In the genomic region with DNA sequence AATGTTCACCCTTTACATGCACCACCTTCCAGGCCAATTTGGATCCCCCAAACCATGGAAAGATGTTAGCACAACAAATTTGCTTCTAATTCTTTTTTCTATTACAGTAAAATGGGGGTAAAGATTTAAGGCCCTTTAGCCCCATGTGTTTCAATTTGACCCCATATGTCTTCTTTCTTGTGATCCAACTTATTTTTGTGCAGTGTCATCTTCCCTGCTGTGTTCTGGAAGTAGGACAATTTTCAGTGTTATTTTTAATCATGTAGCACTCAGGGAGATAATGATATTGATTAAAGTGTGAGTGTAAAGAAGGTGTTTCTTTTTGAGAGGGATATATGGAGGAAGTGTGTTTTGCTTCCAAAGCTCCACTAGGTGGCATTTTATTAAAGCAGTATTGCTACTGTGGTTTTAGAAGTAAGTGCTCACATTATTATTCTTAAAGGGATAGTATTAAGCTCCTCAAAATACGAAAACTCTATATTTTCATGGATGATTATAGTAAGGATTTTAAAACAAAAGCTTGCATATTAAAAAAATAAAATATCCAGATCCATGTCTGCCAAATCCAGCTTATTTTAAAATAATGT, we compare ENCODE assay signal across 9 cellular contexts.
DNase-seq lines count a peak whose midpoint lies in the region; ATAC-seq and TF ChIP-seq lines count a peak whose summit lies in the region.
"Had no signal": no experiment of that assay in that cellular context is flagged by ENCODE, and none has a peak within 500 bp of the region (broad histone marks: within the 10 kb centered on the region; RNA-seq: fewer than 3 reads in every experiment).

No MANE protein-coding gene starts in this region.

- H3K9me3 Mint-ChIP-seq in activated CD4-positive, alpha-beta memory T cell treated with anti-CD3 and anti-CD28 coated beads, Interleukin-2, amount 10 ng/mL, durations not matched to agents 7 days and 5 days = no peaks in the 10 kb centered on the region
- H3K9me3 Mint-ChIP-seq: T-helper 1 cell treated with Interleukin-12 subunit alpha and Interleukin-12 subunit beta and Interleukin-4 antibody, amounts not matched to agents 30 μg/mL and 1 μg/mL, for 36 hours had no signal

- peak; percentile 67 for ATAC-seq in GM18868 (IDR thresholded peaks at IDR 0.05; ENCODE audit: unreplicated experiment)

- H3K27ac Mint-ChIP-seq in activated CD4-positive, alpha-beta memory T cell treated with anti-CD3 and anti-CD28 coated beads, Interleukin-2, amount 10 ng/mL, durations not matched to agents 7 days and 5 days = no peak overlapping the region
- H3K27ac Mint-ChIP-seq: T-helper 1 cell treated with Interleukin-12 subunit alpha and Interleukin-12 subunit beta and Interleukin-4 antibody, amounts not matched to agents 30 μg/mL and 1 μg/mL, for 36 hours had no signal

- H3K9me3 ChIP-seq in ectodermal cell (ENCODE audit: control insufficient read depth, low read length) = no peaks in the 10 kb centered on the region

- POLR2A ChIA-PET in activated CD4-positive, alpha-beta memory T cell treated with anti-CD3 and anti-CD28 coated beads, Interleukin-2, amount 10 ng/mL, durations not matched to agents 7 days and 5 days (lab: Charles Lee) = no interaction called here

- H3K4me1 Mint-ChIP-seq in activated CD4-positive, alpha-beta memory T cell treated with anti-CD3 and anti-CD28 coated beads, Interleukin-2, amount 10 ng/mL, durations not matched to agents 7 days and 5 days = no peaks in the 10 kb centered on the region

- TF ChIP-seq CTCF in AG10803 (conservative IDR thresholded peaks at IDR 0.05; ENCODE audit: low read length) = peak; percentile 38

- H3K4me3 ChIP-seq in AG10803 (ENCODE audit: low read length) = no peak overlapping the region
- no peak overlapping the region for H3K4me3 ChIP-seq in ectodermal cell (ENCODE audit: insufficient read depth, low read depth, low read length)

- CTCF ChIA-PET in activated CD4-positive, alpha-beta memory T cell treated with anti-CD3 and anti-CD28 coated beads, Interleukin-2, amount 10 ng/mL, durations not matched to agents 7 days and 5 days (lab: Charles Lee) = no interaction called here

- H3K27me3 ChIP-seq in ectodermal cell (ENCODE audit: control insufficient read depth, insufficient read depth, low read length, poor library complexity, severe bottlenecking) = no peaks in the 10 kb centered on the region

- no CpG with 5 or more reads among the region's 1 CpG for WGBS in ectodermal cell, 2 experiments

- peak overlapping the region; percentile 40 for H3K27ac ChIP-seq in ectodermal cell (ENCODE audit: insufficient read depth, low read depth, low read length, poor library complexity, severe bottlenecking)

- H3K4me1 ChIP-seq in ectodermal cell (ENCODE audit: control insufficient read depth, insufficient read depth, low read length) = no peaks in the 10 kb centered on the region

- H3K27me3 Mint-ChIP-seq in activated CD4-positive, alpha-beta memory T cell treated with anti-CD3 and anti-CD28 coated beads, Interleukin-2, amount 10 ng/mL, durations not matched to agents 7 days and 5 days = peaks cover 3% of the 10 kb centered on the region

- H3K36me3 Mint-ChIP-seq in activated CD4-positive, alpha-beta memory T cell treated with anti-CD3 and anti-CD28 coated beads, Interleukin-2, amount 10 ng/mL, durations not matched to agents 7 days and 5 days (ENCODE audit: low read depth) = no peaks in the 10 kb centered on the region

- no peak overlapping the region for H3K4me3 Mint-ChIP-seq in activated CD4-positive, alpha-beta memory T cell treated with anti-CD3 and anti-CD28 coated beads, Interleukin-2, amount 10 ng/mL, durations not matched to agents 7 days and 5 days
- H3K4me3 Mint-ChIP-seq: T-helper 1 cell treated with Interleukin-12 subunit alpha and Interleukin-12 subunit beta and Interleukin-4 antibody, amounts not matched to agents 30 μg/mL and 1 μg/mL, for 36 hours had no signal

- no peaks in the 10 kb centered on the region for H3K36me3 ChIP-seq in ectodermal cell (ENCODE audit: control insufficient read depth, insufficient read depth, low read length)

- DNase-seq in AG10803 (ENCODE audit: low read depth) = no peak
- peak; percentile 33 to 46 for DNase-seq in NCI-H2081 (lab: John Stamatoyannopoulos, UW)
- DNase-seq in NCI-H1930 (lab: John Stamatoyannopoulos, UW) = no peak
- no peak for DNase-seq in NCI-H774 (lab: John Stamatoyannopoulos, UW)
- no peak for DNase-seq in activated CD8-positive, alpha-beta memory T cell treated with anti-CD3 and anti-CD28 coated beads, Interleukin-2, amount 50 U/mL, for 48 hours
- no peak for DNase-seq in activated CD4-positive, alpha-beta memory T cell treated with anti-CD3 and anti-CD28 coated beads, Interleukin-2, amount 10 ng/mL, durations not matched to agents 7 days and 5 days

Comparison
In these comparisons a context has a peak if more than half of its experiments do, and no peak if none do; other contexts are left out.
1. DNase-seq: peak in NCI-H2081 (2 of 2); none in AG10803 (single experiment), NCI-H1930 (0 of 2), NCI-H774 (single experiment), activated CD8-positive, alpha-beta memory T cell treated with anti-CD3 and anti-CD28 coated beads, Interleukin-2, amount 50 U/mL, for 48 hours (single experiment) and activated CD4-positive, alpha-beta memory T cell treated with anti-CD3 and anti-CD28 coated beads, Interleukin-2, amount 10 ng/mL, durations not matched to agents 7 days and 5 days (single experiment).